1 cellular context compared by ENCODE assay signal in genomic region chr19:45553464-45553863, GRCh38.
TF ChIP-seq lines count a peak whose summit lies in the region.

No MANE protein-coding gene starts in this region.

TF ChIP-seq in H1, 55 proteins besides CTCF, POLR2A, EP300 and RAD21:
- TF ChIP-seq YY1 (IDR thresholded peaks at IDR 0.05; ENCODE audit: low read depth, low read length) = peak; percentile 66; the same call in 1 of the 2 replicates
- peak; percentile 71; the same call in 1 of the 2 replicates for TF ChIP-seq TCF12 (IDR thresholded peaks at IDR 0.05; ENCODE audit: low read depth, low read length)
- TF ChIP-seq CREB1 (IDR thresholded peaks at IDR 0.05) = 0 out of 2 replicates have a peak, but pooled peaks have one; percentile 19
- TF ChIP-seq SP1 (IDR thresholded peaks at IDR 0.05; ENCODE audit: low read depth, low read length) = no peak
- no peak for TF ChIP-seq KDM1A (IDR thresholded peaks at IDR 0.05; ENCODE audit: borderline replicate concordance, low read length)
- TF ChIP-seq HDAC2 (IDR thresholded peaks at IDR 0.05; ENCODE audit: borderline replicate concordance in 1 of 2, low read depth in 2 of 2, low read length in 2 of 2) = peak in 1 of 2 experiments; percentile 26; a peak in 1 of 4 replicates
- no peak for TF ChIP-seq RBBP5 (IDR thresholded peaks at IDR 0.05; ENCODE audit: borderline replicate concordance, low read depth, low read length)
- no peak for TF ChIP-seq CTBP2 (IDR thresholded peaks at IDR 0.05; ENCODE audit: borderline replicate concordance, insufficient read depth, insufficient read length, low read length)
- TF ChIP-seq GABPA (IDR thresholded peaks at IDR 0.05; ENCODE audit: borderline replicate concordance, insufficient read depth, low read length) = peak; percentile 76; the same call in 1 of the 2 replicates
- TF ChIP-seq KDM5A (IDR thresholded peaks at IDR 0.05; ENCODE audit: low read length) = no peak
- no peak for TF ChIP-seq SAP30 (IDR thresholded peaks at IDR 0.05; ENCODE audit: insufficient read depth, insufficient replicate concordance, low read length)
- TF ChIP-seq CHD7 (IDR thresholded peaks at IDR 0.05; ENCODE audit: insufficient replicate concordance, low read length) = no peak
- TF ChIP-seq PHF8 (conservative IDR thresholded peaks at IDR 0.05; ENCODE audit: low read depth, low read length) = 0 out of 2 replicates have a peak, but pooled peaks have one; percentile 31
- TF ChIP-seq SIN3A (conservative IDR thresholded peaks at IDR 0.05 in 1 of 2, IDR thresholded peaks at IDR 0.05 in 1 of 2; ENCODE audit: low read depth in 1 of 2, low read length in 2 of 2) = no peak
- no peak; the same call in 1 of the 2 replicates for TF ChIP-seq JUND (IDR thresholded peaks at IDR 0.05; ENCODE audit: low read length)
- TF ChIP-seq MAX (IDR thresholded peaks at IDR 0.05) = peak; percentile 78
- no peak for TF ChIP-seq TAF7 (optimal IDR thresholded peaks at IDR 0.05; ENCODE audit: borderline replicate concordance, low read depth, low read length)
- TF ChIP-seq CBX5 (IDR thresholded peaks at IDR 0.05; ENCODE audit: low read depth, low read length) = no peak
- TF ChIP-seq GTF2F1 (IDR thresholded peaks at IDR 0.05; ENCODE audit: borderline replicate concordance, low read depth, low read length) = no peak
- TF ChIP-seq ATF2 (IDR thresholded peaks at IDR 0.05; ENCODE audit: low read length) = no peak
- TF ChIP-seq KDM4A (IDR thresholded peaks at IDR 0.05; ENCODE audit: low read depth, low read length, severe bottlenecking) = peak; percentile 32
- no peak for TF ChIP-seq SUZ12 (IDR thresholded peaks at IDR 0.05; ENCODE audit: low read length)
- TF ChIP-seq RNF2 (IDR thresholded peaks at IDR 0.05; ENCODE audit: borderline replicate concordance, low read depth, low read length, missing control alignments, poor library complexity, severe bottlenecking) = no peak
- TF ChIP-seq TEAD4 (IDR thresholded peaks at IDR 0.05; ENCODE audit: low read depth, low read length) = peak; percentile 44; the same call in 1 of the 2 replicates
- no peak for TF ChIP-seq SRF (IDR thresholded peaks at IDR 0.05; ENCODE audit: low read depth, low read length)
- TF ChIP-seq SIRT6 (IDR thresholded peaks at IDR 0.05; ENCODE audit: low read length) = no peak
- peak; percentile 16; the same call in 1 of the 2 replicates for TF ChIP-seq TAF1 (IDR thresholded peaks at IDR 0.05; ENCODE audit: low read depth, low read length)
- no peak for TF ChIP-seq BACH1 (IDR thresholded peaks at IDR 0.05; ENCODE audit: low read length)
- TF ChIP-seq SP4 (IDR thresholded peaks at IDR 0.05; ENCODE audit: low read length) = 0 out of 2 replicates have a peak, but pooled peaks have one; percentile 52
- TF ChIP-seq RXRA (IDR thresholded peaks at IDR 0.05; ENCODE audit: insufficient read depth, low read depth, low read length) = no peak
- no peak for TF ChIP-seq BRCA1 (IDR thresholded peaks at IDR 0.05; ENCODE audit: low read depth, low read length)
- 0 out of 2 replicates have a peak, but pooled peaks have one; percentile 30 for TF ChIP-seq POLR2AphosphoS5 (IDR thresholded peaks at IDR 0.05; ENCODE audit: low read depth, low read length)
- no peak for TF ChIP-seq NANOG (IDR thresholded peaks at IDR 0.05; ENCODE audit: insufficient read depth, low read depth, low read length, poor library complexity, severe bottlenecking)
- peak; percentile 53 for TF ChIP-seq E2F6 (IDR thresholded peaks at IDR 0.05)
- no peak for TF ChIP-seq CBX8 (IDR thresholded peaks at IDR 0.05; ENCODE audit: borderline replicate concordance, low read depth, low read length)
- TF ChIP-seq CHD1 (IDR thresholded peaks at IDR 0.05; ENCODE audit: low read depth, low read length) = no peak
- no peak for TF ChIP-seq EZH2 (IDR thresholded peaks at IDR 0.05; ENCODE audit: low read depth, low read length, severe bottlenecking)
- no peak; the same call in 1 of the 2 replicates for TF ChIP-seq EGR1 (IDR thresholded peaks at IDR 0.05; ENCODE audit: borderline replicate concordance, low read depth, low read length)
- TF ChIP-seq HDAC6 (IDR thresholded peaks at IDR 0.05; ENCODE audit: low read depth, low read length) = no peak
- no peak for TF ChIP-seq CHD2 (IDR thresholded peaks at IDR 0.05; ENCODE audit: low read length)
